Comparison of ENCODE assay signal across 8 cellular contexts in genomic region chr9:93346240-93347112, GRCh38.
DNase-seq lines count a peak whose midpoint lies in the region; ATAC-seq, FAIRE-seq and TF ChIP-seq lines count a peak whose summit lies in the region.

No MANE protein-coding gene starts in this region.

- H3K4me3 Mint-ChIP-seq in WTC11: peak overlapping the region; percentile 96

- no peak for TF ChIP-seq CTCF in WTC11 (IDR thresholded peaks at IDR 0.05)

- POLR2A ChIA-PET in WTC11 (lab: Charles Lee): interaction anchor here (1.0 kb wide), 1 partner anchor 20 kb away, joined by 3 read pairs; no protein-coding TSS in a partner anchor

- no peak for FAIRE-seq in GM19239 (lab: Jason Lieb, UNC)

- peaks cover 69% of the 10 kb centered on the region for H3K4me1 Mint-ChIP-seq in WTC11

- peak overlapping the region; percentile 95 for H3K27ac Mint-ChIP-seq in WTC11

- CTCF ChIA-PET in WTC11 (lab: Charles Lee): interaction anchor here (1.0 kb wide), 2 partner anchors 44 to 192 kb away, joined by 3 to 5 read pairs; no protein-coding TSS in a partner anchor

- H3K27me3 Mint-ChIP-seq in WTC11 (ENCODE audit: low read depth): no peaks in the 10 kb centered on the region

- peaks cover 45% of the 10 kb centered on the region for H3K36me3 Mint-ChIP-seq in WTC11

- intact Hi-C loops in Right ventricle myocardium superior (cut with DNase I): no loop called here

- ATAC-seq in WTC11 (peak; percentile 75), Right ventricle myocardium superior (ENCODE audit: poor library complexity) (peak; percentile 84), HG03097 (IDR thresholded peaks at IDR 0.05; ENCODE audit: low FRiP score, unreplicated experiment) (no peak)

- H3K9me3 Mint-ChIP-seq in WTC11: no peaks in the 10 kb centered on the region

- DNase-seq in CD1c-positive myeloid dendritic cell (ENCODE audit: extremely low spot score) (peak; percentile 33), WTC11 (ENCODE audit: low spot score) (peak; percentile 62), Right ventricle myocardium superior (no peak), occipital lobe (lab: John Stamatoyannopoulos, UW) (peak; percentile 41), GF-D8 (lab: John Stamatoyannopoulos, UW) (no peak), GM19239 (ENCODE audit: insufficient read length, low spot score) (no peak), NCI-H1436 treated with DMSO at 0.1 percent for 48 hours (lab: John Stamatoyannopoulos, UW) (no peak)

TF ChIP-seq in WTC11, 78 proteins besides CTCF, POLR2A, EP300 and RAD21:
- TF ChIP-seq, protein P1, sequence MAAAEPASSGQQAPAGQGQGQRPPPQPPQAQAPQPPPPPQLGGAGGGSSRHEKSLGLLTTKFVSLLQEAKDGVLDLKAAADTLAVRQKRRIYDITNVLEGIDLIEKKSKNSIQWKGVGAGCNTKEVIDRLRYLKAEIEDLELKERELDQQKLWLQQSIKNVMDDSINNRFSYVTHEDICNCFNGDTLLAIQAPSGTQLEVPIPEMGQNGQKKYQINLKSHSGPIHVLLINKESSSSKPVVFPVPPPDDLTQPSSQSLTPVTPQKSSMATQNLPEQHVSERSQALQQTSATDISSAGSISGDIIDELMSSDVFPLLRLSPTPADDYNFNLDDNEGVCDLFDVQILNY (CRISPR knock-in tag; IDR thresholded peaks at IDR 0.05): 0 out of 2 replicates have a peak, but pooled peaks have one; percentile 28
- TF ChIP-seq, protein P2, sequence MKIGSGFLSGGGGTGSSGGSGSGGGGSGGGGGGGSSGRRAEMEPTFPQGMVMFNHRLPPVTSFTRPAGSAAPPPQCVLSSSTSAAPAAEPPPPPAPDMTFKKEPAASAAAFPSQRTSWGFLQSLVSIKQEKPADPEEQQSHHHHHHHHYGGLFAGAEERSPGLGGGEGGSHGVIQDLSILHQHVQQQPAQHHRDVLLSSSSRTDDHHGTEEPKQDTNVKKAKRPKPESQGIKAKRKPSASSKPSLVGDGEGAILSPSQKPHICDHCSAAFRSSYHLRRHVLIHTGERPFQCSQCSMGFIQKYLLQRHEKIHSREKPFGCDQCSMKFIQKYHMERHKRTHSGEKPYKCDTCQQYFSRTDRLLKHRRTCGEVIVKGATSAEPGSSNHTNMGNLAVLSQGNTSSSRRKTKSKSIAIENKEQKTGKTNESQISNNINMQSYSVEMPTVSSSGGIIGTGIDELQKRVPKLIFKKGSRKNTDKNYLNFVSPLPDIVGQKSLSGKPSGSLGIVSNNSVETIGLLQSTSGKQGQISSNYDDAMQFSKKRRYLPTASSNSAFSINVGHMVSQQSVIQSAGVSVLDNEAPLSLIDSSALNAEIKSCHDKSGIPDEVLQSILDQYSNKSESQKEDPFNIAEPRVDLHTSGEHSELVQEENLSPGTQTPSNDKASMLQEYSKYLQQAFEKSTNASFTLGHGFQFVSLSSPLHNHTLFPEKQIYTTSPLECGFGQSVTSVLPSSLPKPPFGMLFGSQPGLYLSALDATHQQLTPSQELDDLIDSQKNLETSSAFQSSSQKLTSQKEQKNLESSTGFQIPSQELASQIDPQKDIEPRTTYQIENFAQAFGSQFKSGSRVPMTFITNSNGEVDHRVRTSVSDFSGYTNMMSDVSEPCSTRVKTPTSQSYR (CRISPR knock-in tag; IDR thresholded peaks at IDR 0.05): no peak
- TF ChIP-seq ETV6 (CRISPR knock-in tag; IDR thresholded peaks at IDR 0.05) (no peak), ZNF263 (CRISPR knock-in tag; IDR thresholded peaks at IDR 0.05; ENCODE audit: low read depth) (no peak), ATF3 (CRISPR knock-in tag; conservative IDR thresholded peaks at IDR 0.05) (no peak), FOXP1 (CRISPR knock-in tag; IDR thresholded peaks at IDR 0.05; ENCODE audit: borderline replicate concordance) (0 out of 2 replicates have a peak, but pooled peaks have one; percentile 32), ESRRA (CRISPR knock-in tag; IDR thresholded peaks at IDR 0.05; ENCODE audit: borderline replicate concordance) (no peak), AR (CRISPR knock-in tag; IDR thresholded peaks at IDR 0.05) (no peak)
- TF ChIP-seq, protein P3, sequence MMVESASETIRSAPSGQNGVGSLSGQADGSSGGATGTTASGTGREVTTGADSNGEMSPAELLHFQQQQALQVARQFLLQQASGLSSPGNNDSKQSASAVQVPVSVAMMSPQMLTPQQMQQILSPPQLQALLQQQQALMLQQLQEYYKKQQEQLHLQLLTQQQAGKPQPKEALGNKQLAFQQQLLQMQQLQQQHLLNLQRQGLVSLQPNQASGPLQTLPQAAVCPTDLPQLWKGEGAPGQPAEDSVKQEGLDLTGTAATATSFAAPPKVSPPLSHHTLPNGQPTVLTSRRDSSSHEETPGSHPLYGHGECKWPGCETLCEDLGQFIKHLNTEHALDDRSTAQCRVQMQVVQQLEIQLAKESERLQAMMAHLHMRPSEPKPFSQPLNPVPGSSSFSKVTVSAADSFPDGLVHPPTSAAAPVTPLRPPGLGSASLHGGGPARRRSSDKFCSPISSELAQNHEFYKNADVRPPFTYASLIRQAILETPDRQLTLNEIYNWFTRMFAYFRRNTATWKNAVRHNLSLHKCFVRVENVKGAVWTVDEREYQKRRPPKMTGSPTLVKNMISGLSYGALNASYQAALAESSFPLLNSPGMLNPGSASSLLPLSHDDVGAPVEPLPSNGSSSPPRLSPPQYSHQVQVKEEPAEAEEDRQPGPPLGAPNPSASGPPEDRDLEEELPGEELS (CRISPR knock-in tag; IDR thresholded peaks at IDR 0.05): 0 out of 2 replicates have a peak, but pooled peaks have one; percentile 35
- TF ChIP-seq, protein P4, sequence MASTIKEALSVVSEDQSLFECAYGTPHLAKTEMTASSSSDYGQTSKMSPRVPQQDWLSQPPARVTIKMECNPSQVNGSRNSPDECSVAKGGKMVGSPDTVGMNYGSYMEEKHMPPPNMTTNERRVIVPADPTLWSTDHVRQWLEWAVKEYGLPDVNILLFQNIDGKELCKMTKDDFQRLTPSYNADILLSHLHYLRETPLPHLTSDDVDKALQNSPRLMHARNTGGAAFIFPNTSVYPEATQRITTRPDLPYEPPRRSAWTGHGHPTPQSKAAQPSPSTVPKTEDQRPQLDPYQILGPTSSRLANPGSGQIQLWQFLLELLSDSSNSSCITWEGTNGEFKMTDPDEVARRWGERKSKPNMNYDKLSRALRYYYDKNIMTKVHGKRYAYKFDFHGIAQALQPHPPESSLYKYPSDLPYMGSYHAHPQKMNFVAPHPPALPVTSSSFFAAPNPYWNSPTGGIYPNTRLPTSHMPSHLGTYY (CRISPR knock-in tag; IDR thresholded peaks at IDR 0.05): no peak

Comparison
In these comparisons a context has a peak if more than half of its experiments do, and no peak if none do; other contexts are left out.
1. DNase-seq: peak in CD1c-positive myeloid dendritic cell (single experiment), WTC11 (single experiment) and occipital lobe (single experiment); none in Right ventricle myocardium superior (single experiment), GF-D8 (single experiment), GM19239 (single experiment) and NCI-H1436 treated with DMSO at 0.1 percent for 48 hours (single experiment).